Comparison of ENCODE assay signal across 17 cellular contexts in genomic region chr9:127946728-127947127, GRCh38. TPM values are rescaled to one million over a fixed set of nuclear protein-coding genes. Genes with fewer than 3 reads are reported as not detected.
A peak's percentile ranks its signal among the peaks of the same experiment; 100 is the strongest.
DNase-seq lines count a peak whose midpoint lies in the region; ATAC-seq, FAIRE-seq and TF ChIP-seq lines count a peak whose summit lies in the region.
"Had no signal": no experiment of that assay in that cellular context is flagged by ENCODE, and none has a peak within 500 bp of the region (broad histone marks: within the 10 kb centered on the region; RNA-seq: fewer than 3 reads in every experiment).

No MANE protein-coding gene starts in this region.

- peak overlapping the region; percentile 51 for H3K4me2 ChIP-seq in HepG2 (ENCODE audit: low read depth, low read length)
- H3K4me2 ChIP-seq: PC-9 had no signal

- H3K27me3 Mint-ChIP-seq in stimulated activated naive B cell treated with anti-CD40 and anti-IgM and Interleukin-4, amounts not matched to agents 10 μg/mL and 1 μg/mL and 100 μg/mL, for 72 hours = no peaks in the 10 kb centered on the region
- H3K27me3 Mint-ChIP-seq: activated CD4-positive, alpha-beta T cell treated with anti-CD3 and anti-CD28 coated beads for 36 hours had no signal

- H3K27me3 ChIP-seq in HepG2 (ENCODE audit: control insufficient read depth in 1 of 2, insufficient read depth in 2 of 2, low read length in 2 of 2) (no peaks in the 10 kb centered on the region; a peak in 1 of 5 replicates), right lobe of liver (no peaks in the 10 kb centered on the region)

- peaks cover 30 to 51% of the 10 kb centered on the region in 2 donors for H3K36me3 Mint-ChIP-seq in stimulated activated naive B cell treated with anti-CD40 and anti-IgM and Interleukin-4, amounts not matched to agents 10 μg/mL and 1 μg/mL and 100 μg/mL, for 72 hours

- peaks cover 21 to 58% of the 10 kb centered on the region in 2 experiments; a peak in 4 of 5 replicates for H3K36me3 ChIP-seq in HepG2 (replicated peaks in 1 of 2; ENCODE audit: control insufficient read depth in 1 of 2, insufficient read depth in 2 of 2, low read length in 2 of 2)
- H3K36me3 ChIP-seq in right lobe of liver = peaks cover 0 to 45% (median 14%) of the 10 kb centered on the region in 4 donors

- H3K4me3 ChIP-seq in HepG2 (replicated peaks in 1 of 3; ENCODE audit: insufficient read depth in 1 of 3, low read depth in 2 of 3, low read length in 3 of 3) (peak overlapping the region in 1 of 3 experiments; percentile 26; a peak in 1 of 6 replicates), right lobe of liver (no peak overlapping the region)
- H3K4me3 ChIP-seq: PC-9 had no signal

- no peak for FAIRE-seq in HepG2 (lab: Jason Lieb, UNC)
- FAIRE-seq: GM12892, HTR-8/SVneo had no signal

- DNase-seq in HepG2 (ENCODE audit: low spot score) = peak; percentile 28
- no peak for DNase-seq in right lobe of liver
- DNase-seq in stimulated activated naive B cell treated with anti-CD40 and anti-IgM and Interleukin-4, amounts not matched to agents 10 μg/mL and 1 μg/mL and 100 μg/mL, for 72 hours = no peak
- no peak for DNase-seq in NCI-H2107 treated with DMSO at 0.1 percent for 48 hours (lab: John Stamatoyannopoulos, UW; ENCODE audit: unreplicated experiment)
- DNase-seq: DND-41, islet precursor cell, NCI-H1105 treated with DMSO at 0.1 percent for 48 hours, NCI-H446 treated with DMSO at 0.1 percent for 48 hours, PC-9, T-helper 1 cell had no signal

- peak overlapping the region; percentile 39; the same call in 1 of the 2 replicates for H3K9ac ChIP-seq in HepG2 (ENCODE audit: insufficient read depth, low read depth, low read length)
- H3K9ac ChIP-seq: parathyroid adenoma had no signal

- H3K4me1 Mint-ChIP-seq in stimulated activated naive B cell treated with anti-CD40 and anti-IgM and Interleukin-4, amounts not matched to agents 10 μg/mL and 1 μg/mL and 100 μg/mL, for 72 hours = peaks cover 28 to 56% of the 10 kb centered on the region in 2 donors

- WGBS in HepG2 (ENCODE audit: low lambda C conversion rate) = 52% methylated on average over 2 of the region's 3 CpGs
- WGBS in right lobe of liver (ENCODE audit: insufficient coverage, low coverage, low lambda C conversion rate, missing lambda C conversion rate) = 67% methylated on average over 1 of the region's 3 CpGs

- TF ChIP-seq EP300 in HepG2 (IDR thresholded peaks at IDR 0.05; ENCODE audit: low read depth in 2 of 2, low read length in 2 of 2) (peak in 1 of 2 experiments; percentile 29; a peak in 1 of 4 replicates), HepG2 (CRISPR knock-in tag; IDR thresholded peaks at IDR 0.05; ENCODE audit: borderline replicate concordance) (no peak)

- BruUV-seq in HepG2 (replicated peaks; lab: Mats Ljungman, UMichigan) = no TSS peak

- peaks cover 7% of the 10 kb centered on the region for H4K20me1 ChIP-seq in HepG2 (ENCODE audit: insufficient read depth, low read length)

- TF ChIP-seq CTCF in HepG2 (CRISPR knock-in tag; IDR thresholded peaks at IDR 0.05) (peak; percentile 34), right lobe of liver (IDR thresholded peaks at IDR 0.05) (no peak)

- H2AFZ ChIP-seq in HepG2 (ENCODE audit: low read length) = no peak overlapping the region
- H2AFZ ChIP-seq: parathyroid adenoma, PC-9 had no signal

- in situ Hi-C loops in HepG2 (cut with HindIII; ENCODE audit: extremely low pct_ligation_motif_present, low pct_unique_long_range_greater_than_20kb) = no loop called here

- POLR2A ChIA-PET in HepG2 (lab: Yijun Ruan, JAX) = no interaction called here

- no peaks in the 10 kb centered on the region for H3K9me3 Mint-ChIP-seq in stimulated activated naive B cell treated with anti-CD40 and anti-IgM and Interleukin-4, amounts not matched to agents 10 μg/mL and 1 μg/mL and 100 μg/mL, for 72 hours
- H3K9me3 Mint-ChIP-seq: activated T-helper 1 cell treated with anti-CD3 and anti-CD28 coated beads, Interleukin-12 subunit alpha, Interleukin-12 subunit beta, Interleukin-2, Interleukin-4 antibody, amounts not matched to agents 30 ng/mL and 10 ng/mL and 1 ng/mL, durations not matched to agents 14 hours and 24 hours and 36 hours had no signal

- H3K4me1 ChIP-seq in HepG2 (ENCODE audit: insufficient read depth, low read length) = peaks cover 78% of the 10 kb centered on the region
- H3K4me1 ChIP-seq in right lobe of liver = peaks cover 0 to 6% (median under 1%) of the 10 kb centered on the region in 4 donors
- H3K4me1 ChIP-seq: parathyroid adenoma had no signal

- ATAC-seq in HepG2 = no peak
- ATAC-seq in right lobe of liver = no peak
- no peak for ATAC-seq in stimulated activated naive B cell treated with anti-CD40 and anti-IgM and Interleukin-4, amounts not matched to agents 10 μg/mL and 1 μg/mL and 100 μg/mL, for 72 hours (replicated peaks)
- ATAC-seq in HG02642 (IDR thresholded peaks at IDR 0.05; ENCODE audit: poor library complexity, unreplicated experiment) = no peak
- ATAC-seq: activated CD4-positive, alpha-beta T cell treated with anti-CD3 and anti-CD28 coated beads for 36 hours had no signal

- intact Hi-C loops in HepG2 (cut with micrococcal nuclease; ENCODE audit: unreplicated experiment) (loop anchor here (10.0 kb wide), 1 partner anchor 168 kb away; no protein-coding TSS in a partner anchor), right lobe of liver (cut with DNase I) (no loop called here)

- H3K9me3 ChIP-seq in HepG2 (ENCODE audit: low read length) (no peaks in the 10 kb centered on the region), right lobe of liver (no peaks in the 10 kb centered on the region)

- H3K4me3 Mint-ChIP-seq in stimulated activated naive B cell treated with anti-CD40 and anti-IgM and Interleukin-4, amounts not matched to agents 10 μg/mL and 1 μg/mL and 100 μg/mL, for 72 hours = no peak overlapping the region
- H3K4me3 Mint-ChIP-seq: activated CD4-positive, alpha-beta T cell treated with anti-CD3 and anti-CD28 coated beads for 36 hours; activated T-helper 1 cell treated with anti-CD3 and anti-CD28 coated beads, Interleukin-12 subunit alpha, Interleukin-12 subunit beta, Interleukin-2, Interleukin-4 antibody, amounts not matched to agents 30 ng/mL and 10 ng/mL and 1 ng/mL, durations not matched to agents 14 hours and 24 hours and 36 hours had no signal

- H3K79me2 ChIP-seq in HepG2 (ENCODE audit: insufficient read depth, low read length) = peaks cover 45% of the 10 kb centered on the region

- peak overlapping the region; percentile 42 for H3K27ac ChIP-seq in HepG2 (ENCODE audit: extremely low read length, insufficient read depth, low read length)
- H3K27ac ChIP-seq in right lobe of liver = no peak overlapping the region
- peak overlapping the region; percentile 72 for H3K27ac ChIP-seq in cingulate gyrus (ENCODE audit: low read depth, low read length)
- H3K27ac ChIP-seq: parathyroid adenoma, PC-9 had no signal

- TF ChIP-seq RAD21 in HepG2 (CRISPR knock-in tag; IDR thresholded peaks at IDR 0.05) = no peak

- TF ChIP-seq POLR2A in HepG2 (IDR thresholded peaks at IDR 0.05; ENCODE audit: insufficient read depth in 1 of 2, low read depth in 2 of 2, low read length in 2 of 2) (no peak), right lobe of liver (IDR thresholded peaks at IDR 0.05) (no peak)

- no peak overlapping the region for H3K27ac Mint-ChIP-seq in stimulated activated naive B cell treated with anti-CD40 and anti-IgM and Interleukin-4, amounts not matched to agents 10 μg/mL and 1 μg/mL and 100 μg/mL, for 72 hours
- H3K27ac Mint-ChIP-seq: activated CD4-positive, alpha-beta T cell treated with anti-CD3 and anti-CD28 coated beads for 36 hours; activated T-helper 1 cell treated with anti-CD3 and anti-CD28 coated beads, Interleukin-12 subunit alpha, Interleukin-12 subunit beta, Interleukin-2, Interleukin-4 antibody, amounts not matched to agents 30 ng/mL and 10 ng/mL and 1 ng/mL, durations not matched to agents 14 hours and 24 hours and 36 hours had no signal

- CTCF ChIA-PET in HepG2 (lab: Yijun Ruan, JAX; ENCODE audit: low intra/inter-chr PET ratio, low total read pairs) = no interaction called here

RNA-seq across cellular contexts. Expression of gene DPM2, which starts 9.1 kb away (rescaled TPM):
- total RNA-seq in HepG2 (2016; rRNA removed; fragmentation: Illumina TruSeq; extraction: Trizol) (17.5 and 24.8 TPM in 2 replicates), right lobe of liver (10 to 100 TPM; 10.6 to 19.1 (median 13.9) TPM)
- total RNA-seq in HepG2 (2016; cell fraction: cytosol; rRNA removed; fragmentation: Illumina TruSeq; extraction: Trizol; ENCODE audit: low read depth) = 20.0 and 27.3 TPM in 2 replicates
- total RNA-seq in HepG2 (2016; cell fraction: insoluble cytoplasmic fraction; rRNA removed; fragmentation: Illumina TruSeq; extraction: Trizol) = 14.9 and 23.0 TPM in 2 replicates
- 31.4 and 35.9 TPM in 2 replicates for total RNA-seq in HepG2 (2016; cell fraction: membrane; rRNA removed; fragmentation: Illumina TruSeq; extraction: Trizol)
- 18.6 and 22.0 TPM in 2 replicates for total RNA-seq in HepG2 (2016; cell fraction: nucleus; rRNA removed; fragmentation: Illumina TruSeq; extraction: Trizol)
- 35.3 and 38.6 TPM in 2 replicates for polyA plus RNA-seq in HepG2 (2011; rRNA removed)
- polyA plus RNA-seq in HepG2 (2011; cell fraction: cytosol; rRNA removed) = 30.5 and 35.2 TPM in 2 replicates
- polyA plus RNA-seq in HepG2 (2011; cell fraction: nucleus; rRNA removed) = 36.6 and 37.4 TPM in 2 replicates
- 21.4 and 25.3 TPM in 2 replicates for polyA plus RNA-seq in HepG2 (2012)
- polyA plus RNA-seq in HepG2 (2016; cell fraction: cytosol; fragmentation: Illumina TruSeq; extraction: Trizol; ENCODE audit: low read depth) = 32.5 and 40.9 TPM in 2 replicates
- polyA plus RNA-seq in HepG2 (2016; cell fraction: insoluble cytoplasmic fraction; fragmentation: Illumina TruSeq; extraction: Trizol; ENCODE audit: low read depth) = 30.7 and 34.8 TPM in 2 replicates
- 49.8 and 53.8 TPM in 2 replicates for polyA plus RNA-seq in HepG2 (2016; cell fraction: membrane; fragmentation: Illumina TruSeq; extraction: Trizol; ENCODE audit: low read depth)
- polyA plus RNA-seq in HepG2 (2016; cell fraction: nucleus; fragmentation: Illumina TruSeq; extraction: Trizol; ENCODE audit: insufficient read depth, low read depth) = 49.9 and 52.5 TPM in 2 replicates
- polyA minus RNA-seq in HepG2 (2011; rRNA and poly(A)+ RNA removed; ENCODE audit: low replicate concordance) = 68.5 and 193 TPM in 2 replicates
- polyA minus RNA-seq in HepG2 (2011; cell fraction: cytosol; rRNA and poly(A)+ RNA removed) = 12.9 and 15.4 TPM in 2 replicates
- polyA minus RNA-seq in HepG2 (2011; cell fraction: nucleus; rRNA and poly(A)+ RNA removed) = 34.8 and 35.4 TPM in 2 replicates

RNA-seq across cellular contexts. Expression of gene PIP5KL1, which starts 16.2 kb away (rescaled TPM):
- total RNA-seq in HepG2 (2016; rRNA removed; fragmentation: Illumina TruSeq; extraction: Trizol) (0.20 TPM in 1 of 2 replicates, not detected in the other), right lobe of liver (under 1 TPM in 3 of 6 experiments, not detected in 3; 0.58 to 0.81 (median 0.70) TPM)
- total RNA-seq in HepG2 (2016; cell fraction: cytosol; rRNA removed; fragmentation: Illumina TruSeq; extraction: Trizol; ENCODE audit: low read depth) = 0.51 TPM in 1 of 2 replicates, not detected in the other
- total RNA-seq in HepG2 (2016; cell fraction: insoluble cytoplasmic fraction; rRNA removed; fragmentation: Illumina TruSeq; extraction: Trizol) = 0.15 TPM in 1 of 2 replicates, not detected in the other
- total RNA-seq in HepG2 (2016; cell fraction: membrane; rRNA removed; fragmentation: Illumina TruSeq; extraction: Trizol) = not detected in 2 replicates
- 0.56 TPM in 1 of 2 replicates, not detected in the other for total RNA-seq in HepG2 (2016; cell fraction: nucleus; rRNA removed; fragmentation: Illumina TruSeq; extraction: Trizol)
- 0.44 and 0.49 TPM in 2 replicates for polyA plus RNA-seq in HepG2 (2011; rRNA removed)
- polyA plus RNA-seq in HepG2 (2011; cell fraction: cytosol; rRNA removed) = 0.17 and 0.32 TPM in 2 replicates
- polyA plus RNA-seq in HepG2 (2011; cell fraction: nucleus; rRNA removed) = 5.3 and 9.9 TPM in 2 replicates
- polyA plus RNA-seq in HepG2 (2012) = 0.32 and 0.67 TPM in 2 replicates
- polyA plus RNA-seq in HepG2 (2016; cell fraction: cytosol; fragmentation: Illumina TruSeq; extraction: Trizol; ENCODE audit: low read depth) = 0.24 TPM in 1 of 2 replicates, not detected in the other
- not detected in 2 replicates for polyA plus RNA-seq in HepG2 (2016; cell fraction: insoluble cytoplasmic fraction; fragmentation: Illumina TruSeq; extraction: Trizol; ENCODE audit: low read depth)
- polyA plus RNA-seq in HepG2 (2016; cell fraction: membrane; fragmentation: Illumina TruSeq; extraction: Trizol; ENCODE audit: low read depth) = not detected in 2 replicates
- 1.1 TPM in 1 of 2 replicates, not detected in the other for polyA plus RNA-seq in HepG2 (2016; cell fraction: nucleus; fragmentation: Illumina TruSeq; extraction: Trizol; ENCODE audit: insufficient read depth, low read depth)
- 0.72 and 1.4 TPM in 2 replicates for polyA minus RNA-seq in HepG2 (2011; rRNA and poly(A)+ RNA removed; ENCODE audit: low replicate concordance)
- 0.88 TPM in 1 of 2 replicates, not detected in the other for polyA minus RNA-seq in HepG2 (2011; cell fraction: cytosol; rRNA and poly(A)+ RNA removed)
- 1.3 and 2.2 TPM in 2 replicates for polyA minus RNA-seq in HepG2 (2011; cell fraction: nucleus; rRNA and poly(A)+ RNA removed)

RNA-seq across cellular contexts. Expression of gene ST6GALNAC4, which starts 29.9 kb away (rescaled TPM):
- total RNA-seq in HepG2 (2016; rRNA removed; fragmentation: Illumina TruSeq; extraction: Trizol) = 14.8 and 18.8 TPM in 2 replicates
- total RNA-seq in HepG2 (2016; cell fraction: cytosol; rRNA removed; fragmentation: Illumina TruSeq; extraction: Trizol; ENCODE audit: low read depth) = 35.6 and 43.0 TPM in 2 replicates
- 13.0 and 19.7 TPM in 2 replicates for total RNA-seq in HepG2 (2016; cell fraction: insoluble cytoplasmic fraction; rRNA removed; fragmentation: Illumina TruSeq; extraction: Trizol)
- total RNA-seq in HepG2 (2016; cell fraction: membrane; rRNA removed; fragmentation: Illumina TruSeq; extraction: Trizol) = 47.7 and 65.6 TPM in 2 replicates
- 12.8 and 17.5 TPM in 2 replicates for total RNA-seq in HepG2 (2016; cell fraction: nucleus; rRNA removed; fragmentation: Illumina TruSeq; extraction: Trizol)
- polyA plus RNA-seq in HepG2 (2011; rRNA removed) = 27.7 and 36.4 TPM in 2 replicates
- 26.2 and 47.9 TPM in 2 replicates for polyA plus RNA-seq in HepG2 (2011; cell fraction: cytosol; rRNA removed)
- 41.2 and 43.3 TPM in 2 replicates for polyA plus RNA-seq in HepG2 (2011; cell fraction: nucleus; rRNA removed)
- 14.8 and 21.6 TPM in 2 replicates for polyA plus RNA-seq in HepG2 (2012)
- 55.5 and 75.3 TPM in 2 replicates for polyA plus RNA-seq in HepG2 (2016; cell fraction: cytosol; fragmentation: Illumina TruSeq; extraction: Trizol; ENCODE audit: low read depth)
- polyA plus RNA-seq in HepG2 (2016; cell fraction: insoluble cytoplasmic fraction; fragmentation: Illumina TruSeq; extraction: Trizol; ENCODE audit: low read depth) = 20.6 and 23.9 TPM in 2 replicates
- 69.4 and 78.8 TPM in 2 replicates for polyA plus RNA-seq in HepG2 (2016; cell fraction: membrane; fragmentation: Illumina TruSeq; extraction: Trizol; ENCODE audit: low read depth)
- 25.2 and 32.3 TPM in 2 replicates for polyA plus RNA-seq in HepG2 (2016; cell fraction: nucleus; fragmentation: Illumina TruSeq; extraction: Trizol; ENCODE audit: insufficient read depth, low read depth)
- polyA minus RNA-seq in HepG2 (2011; rRNA and poly(A)+ RNA removed; ENCODE audit: low replicate concordance) = 74.4 and 118 TPM in 2 replicates
- 40.0 and 42.1 TPM in 2 replicates for polyA minus RNA-seq in HepG2 (2011; cell fraction: cytosol; rRNA and poly(A)+ RNA removed)
- polyA minus RNA-seq in HepG2 (2011; cell fraction: nucleus; rRNA and poly(A)+ RNA removed) = 15.6 and 17.8 TPM in 2 replicates
- 10 to 100 TPM in 3 of 6 experiments, 1 to 10 TPM in 3; 3.2 to 23.8 (median 11.2) TPM for total RNA-seq in right lobe of liver

RNA-seq across cellular contexts. Expression of gene EEIG1, which starts 34.1 kb away (rescaled TPM):
- 16.1 and 16.6 TPM in 2 replicates for total RNA-seq in HepG2 (2016; rRNA removed; fragmentation: Illumina TruSeq; extraction: Trizol)
- 10.4 and 11.3 TPM in 2 replicates for total RNA-seq in HepG2 (2016; cell fraction: cytosol; rRNA removed; fragmentation: Illumina TruSeq; extraction: Trizol; ENCODE audit: low read depth)
- total RNA-seq in HepG2 (2016; cell fraction: insoluble cytoplasmic fraction; rRNA removed; fragmentation: Illumina TruSeq; extraction: Trizol) = 12.3 and 17.2 TPM in 2 replicates
- 21.5 and 21.9 TPM in 2 replicates for total RNA-seq in HepG2 (2016; cell fraction: membrane; rRNA removed; fragmentation: Illumina TruSeq; extraction: Trizol)
- total RNA-seq in HepG2 (2016; cell fraction: nucleus; rRNA removed; fragmentation: Illumina TruSeq; extraction: Trizol) = 20.0 and 24.0 TPM in 2 replicates
- polyA plus RNA-seq in HepG2 (2011; rRNA removed) = 25.2 and 30.1 TPM in 2 replicates
- polyA plus RNA-seq in HepG2 (2011; cell fraction: cytosol; rRNA removed) = 19.7 and 22.7 TPM in 2 replicates
- polyA plus RNA-seq in HepG2 (2011; cell fraction: nucleus; rRNA removed) = 108 and 126 TPM in 2 replicates
- 22.5 and 36.8 TPM in 2 replicates for polyA plus RNA-seq in HepG2 (2012)
- 3.8 and 4.2 TPM in 2 replicates for polyA plus RNA-seq in HepG2 (2016; cell fraction: cytosol; fragmentation: Illumina TruSeq; extraction: Trizol; ENCODE audit: low read depth)
- polyA plus RNA-seq in HepG2 (2016; cell fraction: insoluble cytoplasmic fraction; fragmentation: Illumina TruSeq; extraction: Trizol; ENCODE audit: low read depth) = 24.1 and 30.7 TPM in 2 replicates
- 16.7 and 17.4 TPM in 2 replicates for polyA plus RNA-seq in HepG2 (2016; cell fraction: membrane; fragmentation: Illumina TruSeq; extraction: Trizol; ENCODE audit: low read depth)
- 72.4 and 76.1 TPM in 2 replicates for polyA plus RNA-seq in HepG2 (2016; cell fraction: nucleus; fragmentation: Illumina TruSeq; extraction: Trizol; ENCODE audit: insufficient read depth, low read depth)
- polyA minus RNA-seq in HepG2 (2011; rRNA and poly(A)+ RNA removed; ENCODE audit: low replicate concordance) = 25.3 and 40.6 TPM in 2 replicates
- polyA minus RNA-seq in HepG2 (2011; cell fraction: cytosol; rRNA and poly(A)+ RNA removed) = 8.3 and 11.4 TPM in 2 replicates
- polyA minus RNA-seq in HepG2 (2011; cell fraction: nucleus; rRNA and poly(A)+ RNA removed) = 25.0 and 25.4 TPM in 2 replicates
- 10 to 100 TPM in 5 of 6 experiments, 1 to 10 TPM in 1; 9.7 to 54.1 (median 23.6) TPM for total RNA-seq in right lobe of liver

RNA-seq across cellular contexts. Expression of gene ST6GALNAC6, which starts 47.3 kb away (rescaled TPM):
- total RNA-seq in HepG2 (2016; rRNA removed; fragmentation: Illumina TruSeq; extraction: Trizol) = 16.7 and 18.5 TPM in 2 replicates
- total RNA-seq in HepG2 (2016; cell fraction: cytosol; rRNA removed; fragmentation: Illumina TruSeq; extraction: Trizol; ENCODE audit: low read depth) = 13.5 and 13.9 TPM in 2 replicates
- total RNA-seq in HepG2 (2016; cell fraction: insoluble cytoplasmic fraction; rRNA removed; fragmentation: Illumina TruSeq; extraction: Trizol) = 11.7 and 18.2 TPM in 2 replicates
- total RNA-seq in HepG2 (2016; cell fraction: membrane; rRNA removed; fragmentation: Illumina TruSeq; extraction: Trizol) = 42.0 and 46.1 TPM in 2 replicates
- 13.4 and 15.1 TPM in 2 replicates for total RNA-seq in HepG2 (2016; cell fraction: nucleus; rRNA removed; fragmentation: Illumina TruSeq; extraction: Trizol)
- polyA plus RNA-seq in HepG2 (2011; rRNA removed) = 65.4 and 103 TPM in 2 replicates
- polyA plus RNA-seq in HepG2 (2011; cell fraction: cytosol; rRNA removed) = 63.0 and 69.3 TPM in 2 replicates
- polyA plus RNA-seq in HepG2 (2011; cell fraction: nucleus; rRNA removed) = 134 and 138 TPM in 2 replicates
- polyA plus RNA-seq in HepG2 (2012) = 36.1 and 53.0 TPM in 2 replicates
- polyA plus RNA-seq in HepG2 (2016; cell fraction: cytosol; fragmentation: Illumina TruSeq; extraction: Trizol; ENCODE audit: low read depth) = 33.4 and 37.1 TPM in 2 replicates
- polyA plus RNA-seq in HepG2 (2016; cell fraction: insoluble cytoplasmic fraction; fragmentation: Illumina TruSeq; extraction: Trizol; ENCODE audit: low read depth) = 18.0 and 19.3 TPM in 2 replicates
- 54.8 and 59.0 TPM in 2 replicates for polyA plus RNA-seq in HepG2 (2016; cell fraction: membrane; fragmentation: Illumina TruSeq; extraction: Trizol; ENCODE audit: low read depth)
- 32.9 and 35.5 TPM in 2 replicates for polyA plus RNA-seq in HepG2 (2016; cell fraction: nucleus; fragmentation: Illumina TruSeq; extraction: Trizol; ENCODE audit: insufficient read depth, low read depth)
- 41.6 and 91.9 TPM in 2 replicates for polyA minus RNA-seq in HepG2 (2011; rRNA and poly(A)+ RNA removed; ENCODE audit: low replicate concordance)
- 15.4 and 21.1 TPM in 2 replicates for polyA minus RNA-seq in HepG2 (2011; cell fraction: cytosol; rRNA and poly(A)+ RNA removed)
- polyA minus RNA-seq in HepG2 (2011; cell fraction: nucleus; rRNA and poly(A)+ RNA removed) = 22.4 and 22.6 TPM in 2 replicates
- total RNA-seq in right lobe of liver = 10 to 100 TPM; 22.5 to 40.3 (median 29.8) TPM

Comparison
In these comparisons a context has a peak if more than half of its experiments do, and no peak if none do; other contexts are left out.
1. H3K27ac ChIP-seq: peak in HepG2 (single experiment) and cingulate gyrus (single experiment); none in right lobe of liver (0 of 3).